ENCODE assay signal across 21 cellular contexts in the genomic region with DNA sequence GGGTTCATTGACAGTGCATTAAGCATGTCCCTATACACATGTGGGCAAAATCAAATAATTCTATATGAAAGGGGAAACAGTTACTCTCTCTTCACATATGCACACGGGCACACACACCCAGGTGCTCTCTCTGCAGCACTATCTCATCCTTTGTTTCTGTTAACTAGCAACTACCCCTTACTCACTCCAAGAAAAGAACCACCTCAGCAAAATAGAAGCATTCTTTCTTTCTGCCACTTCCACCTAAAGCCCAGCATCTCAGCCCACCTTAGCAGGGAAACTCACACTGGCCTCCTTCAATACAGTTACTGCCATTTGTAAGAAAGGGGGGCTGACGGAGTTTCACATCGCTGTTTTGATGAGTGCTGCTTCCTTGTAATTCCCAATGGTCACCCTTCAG.
"Had no signal": no experiment of that assay in that cellular context is flagged by ENCODE, and none has a peak within 500 bp of the region (broad histone marks: within the 10 kb centered on the region; RNA-seq: fewer than 3 reads in every experiment).

No MANE protein-coding gene starts in this region.

- H3K9ac ChIP-seq: neural progenitor cell had no signal

- DNase-seq: erythroblast; foreskin keratinocyte; immature natural killer cell; left ventricle myocardium inferior; lower lobe of right lung; nucleus accumbens; pancreas; right cardiac atrium; stimulated activated CD4-positive, alpha-beta T cell treated with anti-CD3 and anti-CD28 coated beads, Interleukin-2, amount 100 ng/mL, for 48 hours; stimulated activated naive CD8-positive, alpha-beta T cell treated with anti-CD3 and anti-CD28 coated beads, Interleukin-15, Interleukin-2, amounts not matched to agents 100 U/mL and 50 U/mL, for 24 hours; thyroid gland; upper lobe of left lung; uterus had no signal

- H3K27me3 ChIP-seq: foreskin keratinocyte, neural progenitor cell, pancreas, suprapubic skin, thyroid gland, upper lobe of left lung, uterus had no signal

- H3K9me3 Mint-ChIP-seq: memory B cell; natural killer cell treated with Interleukin-12 subunit alpha and Interleukin-12 subunit beta and Interleukin-15 and Interleukin-18, amount 100 ng/mL, for 72 hours had no signal

- H3K4me3 Mint-ChIP-seq: immature natural killer cell; memory B cell; mesothelial cell of epicardium; natural killer cell treated with Interleukin-12 subunit alpha and Interleukin-12 subunit beta and Interleukin-15 and Interleukin-18, amount 100 ng/mL, for 72 hours; neural progenitor cell had no signal

- H3K36me3 ChIP-seq: left ventricle myocardium inferior, lower lobe of right lung, neural progenitor cell, pancreas, suprapubic skin, thyroid gland, upper lobe of left lung, uterus had no signal

- H3K9me3 ChIP-seq: left ventricle myocardium inferior, lower lobe of right lung, pancreas, suprapubic skin, thyroid gland, upper lobe of left lung, uterus had no signal

- H3K4me3 ChIP-seq: left ventricle myocardium inferior, lower lobe of right lung, neural progenitor cell, pancreas, smooth muscle cell, suprapubic skin, thyroid gland, upper lobe of left lung, uterus had no signal

- H2AFZ ChIP-seq: neural progenitor cell had no signal

- H3K4me1 ChIP-seq: foreskin keratinocyte, lower lobe of right lung, neural progenitor cell, pancreas, suprapubic skin, thyroid gland, uterus had no signal

- H3K27me3 Mint-ChIP-seq: natural killer cell treated with Interleukin-12 subunit alpha and Interleukin-12 subunit beta and Interleukin-15 and Interleukin-18, amount 100 ng/mL, for 72 hours had no signal

- H3K27ac ChIP-seq: foreskin keratinocyte, left ventricle myocardium inferior, lower lobe of right lung, neural progenitor cell, pancreas, suprapubic skin, thyroid gland, upper lobe of left lung, uterus had no signal

- H3K36me3 Mint-ChIP-seq: memory B cell, mesothelial cell of epicardium, neural progenitor cell had no signal

- FAIRE-seq: keratinocyte, pancreas had no signal

- H3K4me2 ChIP-seq: neural progenitor cell, smooth muscle cell had no signal

- H3K27ac Mint-ChIP-seq: memory B cell, mesothelial cell of epicardium, neural progenitor cell, progenitor cell of endocrine pancreas had no signal

- ATAC-seq: foreskin keratinocyte; lower lobe of right lung; natural killer cell treated with Interleukin-12 subunit alpha and Interleukin-12 subunit beta and Interleukin-15 and Interleukin-18, amount 100 ng/mL, for 72 hours; pancreas; right cardiac atrium; stimulated activated naive CD8-positive, alpha-beta T cell treated with anti-CD3 and anti-CD28 coated beads, Interleukin-15, Interleukin-2, amounts not matched to agents 100 U/mL and 50 U/mL, for 24 hours had no signal
